In genomic region chrX:41384041-41384705, GRCh38 we compare ENCODE assay signal across 9 cellular contexts. TPM values are rescaled to one million over a fixed set of nuclear protein-coding genes. Genes with fewer than 3 reads are reported as not detected.
DNase-seq lines count a peak whose midpoint lies in the region; ATAC-seq, FAIRE-seq and TF ChIP-seq lines count a peak whose summit lies in the region.
"Had no signal": no experiment of that assay in that cellular context is flagged by ENCODE, and none has a peak within 500 bp of the region (broad histone marks: within the 10 kb centered on the region; RNA-seq: fewer than 3 reads in every experiment).

No MANE protein-coding gene starts in this region.

- H3K4me3 ChIP-seq in endothelial cell of umbilical vein (replicated peaks in 1 of 3; ENCODE audit: insufficient read depth in 1 of 3, low read depth in 1 of 3, low read length in 3 of 3) = no peak overlapping the region
- H3K4me3 ChIP-seq in pancreas = no peak overlapping the region

- no peak overlapping the region for H3K27ac ChIP-seq in endothelial cell of umbilical vein (ENCODE audit: insufficient read depth, low read depth, low read length)
- H3K27ac ChIP-seq in pancreas = no peak overlapping the region
- H3K27ac ChIP-seq: C4-2B had no signal

- peak; percentile 84 to 89 for ATAC-seq in activated CD4-positive, CD25-positive, alpha-beta regulatory T cell treated with anti-CD3 and anti-CD28 coated beads, Interleukin-2, amount 50 U/mL, for 24 hours
- ATAC-seq in pancreas = peak; percentile 86 to 90 (median 88)
- no peak for ATAC-seq in GM21825 (IDR thresholded peaks at IDR 0.05; ENCODE audit: unreplicated experiment)

- no TSS peak for BruUV-seq in endothelial cell of umbilical vein (replicated peaks; lab: Mats Ljungman, UMichigan)

- H3K4me1 ChIP-seq in endothelial cell of umbilical vein (ENCODE audit: control insufficient read depth, extremely low read depth, insufficient read depth, low read length) = peaks cover 10% of the 10 kb centered on the region
- no peaks in the 10 kb centered on the region for H3K4me1 ChIP-seq in pancreas

- H3K4me2 ChIP-seq in endothelial cell of umbilical vein (ENCODE audit: insufficient read depth, low read length) = no peak overlapping the region

- H3K27me3 ChIP-seq in endothelial cell of umbilical vein (ENCODE audit: control insufficient read depth in 2 of 2, insufficient read depth in 2 of 2, low read length in 2 of 2) (no peaks in the 10 kb centered on the region), pancreas (no peaks in the 10 kb centered on the region)

- dilution Hi-C loops in endothelial cell of umbilical vein (cut with MboI; ENCODE audit: extremely low pct_ligation_motif_present, low sequenced_read_pairs) = no loop called here

- no peaks in the 10 kb centered on the region for H4K20me1 ChIP-seq in endothelial cell of umbilical vein (replicated peaks; ENCODE audit: control insufficient read depth, extremely low read depth, insufficient read depth, low read length)

- POLR2A ChIA-PET in endothelial cell of umbilical vein (lab: Charles Lee) = no interaction called here

- no peaks in the 10 kb centered on the region for H3K79me2 ChIP-seq in endothelial cell of umbilical vein (ENCODE audit: control insufficient read depth, insufficient read depth, low read length)

- 60 to 70% methylated on average over 10 of the region's 10 CpGs for WGBS in pancreas, 2 donors

- H3K9me3 ChIP-seq in endothelial cell of umbilical vein (replicated peaks; ENCODE audit: control insufficient read depth, insufficient read depth, low read length) (no peaks in the 10 kb centered on the region), pancreas (no peaks in the 10 kb centered on the region)

- DNase-seq in NK-92 treated with Interleukin-12 subunit alpha and Interleukin-12 subunit beta, amount 100 ng/mL, for 24 hours (lab: John Stamatoyannopoulos, UW) = peak; percentile 23
- no peak for DNase-seq in NK-92 (lab: John Stamatoyannopoulos, UW; ENCODE audit: unreplicated experiment)
- DNase-seq in endothelial cell of umbilical vein (ENCODE audit: low read depth, low spot score) = no peak
- DNase-seq in pancreas = peak in 4 of 6 donors; percentile 42 to 59 (median 50)
- no peak for DNase-seq in NCI-H2227 (lab: John Stamatoyannopoulos, UW; ENCODE audit: unreplicated experiment)
- no peak for DNase-seq in SHP77 treated with DMSO at 0.1 percent for 48 hours (lab: John Stamatoyannopoulos, UW)

- peak; percentile 77 for FAIRE-seq in endothelial cell of umbilical vein (lab: Jason Lieb, UNC)
- FAIRE-seq in pancreas (lab: Jason Lieb, UNC) = no peak

- TF ChIP-seq CTCF in endothelial cell of umbilical vein (IDR thresholded peaks at IDR 0.05; ENCODE audit: extremely low read depth in 1 of 2, insufficient read depth in 1 of 2, low read depth in 1 of 2, low read length in 2 of 2) (no peak), pancreas (IDR thresholded peaks at IDR 0.05) (no peak)

- TF ChIP-seq POLR2A in endothelial cell of umbilical vein (IDR thresholded peaks at IDR 0.05; ENCODE audit: low read depth, low read length) = no peak

- H3K36me3 ChIP-seq in endothelial cell of umbilical vein (ENCODE audit: control insufficient read depth in 2 of 2, extremely low read depth in 1 of 2, insufficient read depth in 2 of 2, low read length in 2 of 2) (no peaks in the 10 kb centered on the region), pancreas (no peaks in the 10 kb centered on the region)

- intact Hi-C loops in endothelial cell of umbilical vein (cut with micrococcal nuclease) (no loop called here), pancreas (cut with DNase I) (no loop called here)

- H3K9me1 ChIP-seq in endothelial cell of umbilical vein (replicated peaks; ENCODE audit: control insufficient read depth, extremely low read depth, insufficient read depth, low read length) = no peaks in the 10 kb centered on the region

- H3K9ac ChIP-seq in endothelial cell of umbilical vein (replicated peaks; ENCODE audit: extremely low read depth, insufficient read depth, low read length) = no peak overlapping the region

- no peak overlapping the region for H2AFZ ChIP-seq in endothelial cell of umbilical vein (ENCODE audit: low read depth, low read length)

- CTCF ChIA-PET in endothelial cell of umbilical vein (lab: Charles Lee) = interaction anchor here (0.7 to 0.8 kb wide), 2 partner anchors 12 to 17 kb away, joined by 3 read pairs; no protein-coding TSS in a partner anchor

TF ChIP-seq in endothelial cell of umbilical vein, 7 proteins besides CTCF, POLR2A, EP300 and RAD21:
- no peak for TF ChIP-seq JUN (IDR thresholded peaks at IDR 0.05; ENCODE audit: borderline replicate concordance, insufficient read depth, insufficient read length, low read depth)
- no peak for TF ChIP-seq FOS (IDR thresholded peaks at IDR 0.05; ENCODE audit: borderline replicate concordance, insufficient read depth, low read length)
- TF ChIP-seq MYC (IDR thresholded peaks at IDR 0.05; ENCODE audit: low read depth, low read length) = no peak
- no peak for TF ChIP-seq GATA2 (IDR thresholded peaks at IDR 0.05; ENCODE audit: insufficient read depth, insufficient read length, low read depth, low read length)
- no peak for TF ChIP-seq MAX (IDR thresholded peaks at IDR 0.05; ENCODE audit: insufficient read depth, insufficient read length)
- no peak for TF ChIP-seq EZH2 (IDR thresholded peaks at IDR 0.05; ENCODE audit: borderline replicate concordance, low read depth, low read length, severe bottlenecking)
- TF ChIP-seq POLR2AphosphoS5 (IDR thresholded peaks at IDR 0.05; ENCODE audit: insufficient read depth, low read depth, low read length) = no peak
TF ChIP-seq in endothelial cell of umbilical vein: peak in this region for 0.

RNA-seq across cellular contexts. Expression of gene DDX3X, which starts 50.2 kb away (rescaled TPM):
- total RNA-seq in endothelial cell of umbilical vein (300 and 304 TPM in 2 replicates), pancreas (100 to 1,000 TPM in 3 of 6 donors, 10 to 100 TPM in 3; 53.2 to 142 (median 102) TPM)
- polyA plus RNA-seq in endothelial cell of umbilical vein (28.7 and 48.5 TPM in 2 replicates), pancreas (10 to 100 TPM; 23.2 to 72.0 TPM)
- polyA plus RNA-seq in endothelial cell of umbilical vein (2011; cell fraction: cytosol; rRNA removed) = 49.3 and 50.0 TPM in 2 replicates
- 128 and 131 TPM in 2 replicates for polyA plus RNA-seq in endothelial cell of umbilical vein (2011; cell fraction: nucleus; rRNA removed)
- 171 and 238 TPM in 2 replicates for polyA plus RNA-seq in endothelial cell of umbilical vein (2012)
- 158 and 184 TPM in 2 replicates for polyA minus RNA-seq in endothelial cell of umbilical vein
- polyA minus RNA-seq in endothelial cell of umbilical vein (2011; cell fraction: cytosol; rRNA and poly(A)+ RNA removed) = 175 TPM
- polyA minus RNA-seq in endothelial cell of umbilical vein (2011; cell fraction: nucleus; rRNA and poly(A)+ RNA removed) = 207 and 245 TPM in 2 replicates

Comparison
In these comparisons a context has a peak if more than half of its experiments do, and no peak if none do; other contexts are left out.
1. DNase-seq: peak in NK-92 treated with Interleukin-12 subunit alpha and Interleukin-12 subunit beta, amount 100 ng/mL, for 24 hours (single experiment) and pancreas (4 of 6); none in NK-92 (single experiment), endothelial cell of umbilical vein (single experiment), NCI-H2227 (single experiment) and SHP77 treated with DMSO at 0.1 percent for 48 hours (single experiment).